23 cellular contexts compared by ENCODE assay signal in genomic region chr18:23894661-23895175, GRCh38.
"Had no signal": no experiment of that assay in that cellular context is flagged by ENCODE, and none has a peak within 500 bp of the region (broad histone marks: within the 10 kb centered on the region; RNA-seq: fewer than 3 reads in every experiment).

No MANE protein-coding gene starts in this region.

- H3K9me3 ChIP-seq: left ventricle myocardium inferior, mucosa of descending colon, ovary, right atrium auricular region, right lobe of liver, stomach, testis, thyroid gland, transverse colon, upper lobe of right lung had no signal

- DNase-seq: hypothalamus; immature natural killer cell; kidney; left ventricle myocardium inferior; midbrain; mucosa of descending colon; naive thymus-derived CD8-positive, alpha-beta T cell; ovary; right lobe of liver; stimulated activated CD4-positive, alpha-beta T cell treated with anti-CD3 and anti-CD28 coated beads, Interleukin-12 subunit alpha, Interleukin-12 subunit beta, amount 100 ng/mL, for 4 hours; stimulated activated CD4-positive, alpha-beta T cell treated with anti-CD3 and anti-CD28 coated beads, Interleukin-15, amount 100 ng/mL, for 24 hours; stimulated activated CD4-positive, alpha-beta T cell treated with anti-CD3 and anti-CD28 coated beads, Interleukin-2, amount 100 ng/mL, for 24 hours; stimulated activated CD4-positive, alpha-beta T cell treated with anti-CD3 and anti-CD28 coated beads, Interleukin-4, amount 100 ng/mL, for 1 hour; stimulated activated naive B cell treated with anti-CD40 and anti-IgM and Interleukin-4, amounts not matched to agents 10 μg/mL and 1 μg/mL and 100 μg/mL, for 72 hours; stimulated activated naive CD8-positive, alpha-beta T cell treated with anti-CD3 and anti-CD28 coated beads, Interleukin-15, Interleukin-2, amounts not matched to agents 100 U/mL and 50 U/mL, for 24 hours; stomach; testis; thyroid gland; transverse colon; upper lobe of right lung had no signal

- H3K4me1 ChIP-seq: left ventricle myocardium inferior, right atrium auricular region, right lobe of liver, stomach, testis, thyroid gland, transverse colon had no signal

- H3K36me3 ChIP-seq: left ventricle myocardium inferior, ovary, right atrium auricular region, thyroid gland, upper lobe of right lung had no signal

- H3K4me3 ChIP-seq: left ventricle myocardium inferior, lung, mucosa of descending colon, ovary, right atrium auricular region, right lobe of liver, skin epidermis, stomach, testis, thyroid gland, transverse colon, upper lobe of right lung had no signal

- H3K27me3 ChIP-seq: ovary, right atrium auricular region, right lobe of liver, stomach, testis, thyroid gland, transverse colon, upper lobe of right lung had no signal

- H3K27ac ChIP-seq: left ventricle myocardium inferior, ovary, right atrium auricular region, right lobe of liver, skin epidermis, stomach, testis, thyroid gland, transverse colon, upper lobe of right lung had no signal

- ATAC-seq: mucosa of descending colon; naive thymus-derived CD8-positive, alpha-beta T cell; right lobe of liver; stimulated activated naive B cell treated with anti-CD40 and anti-IgM and Interleukin-4, amounts not matched to agents 10 μg/mL and 1 μg/mL and 100 μg/mL, for 72 hours; stimulated activated naive CD8-positive, alpha-beta T cell treated with anti-CD3 and anti-CD28 coated beads, Interleukin-15, Interleukin-2, amounts not matched to agents 100 U/mL and 50 U/mL, for 24 hours; upper lobe of right lung had no signal
